16 cellular contexts compared by ENCODE assay signal in genomic region chr4:173696551-173696950, GRCh38.
DNase-seq lines count a peak whose midpoint lies in the region; ATAC-seq, FAIRE-seq and TF ChIP-seq lines count a peak whose summit lies in the region.
"Had no signal": no experiment of that assay in that cellular context is flagged by ENCODE, and none has a peak within 500 bp of the region (broad histone marks: within the 10 kb centered on the region; RNA-seq: fewer than 3 reads in every experiment).

No MANE protein-coding gene starts in this region.

- no peaks in the 10 kb centered on the region for H3K27me3 ChIP-seq in liver (ENCODE audit: control insufficient read depth in 4 of 4, insufficient read depth in 4 of 4, low read length in 3 of 4)
- no peaks in the 10 kb centered on the region for H3K27me3 ChIP-seq in HepG2 (ENCODE audit: control insufficient read depth in 1 of 2, insufficient read depth in 2 of 2, low read length in 2 of 2)
- H3K27me3 ChIP-seq in pancreas, result no peaks in the 10 kb centered on the region
- H3K27me3 ChIP-seq: BLaER1 treated with 17β-estradiol and CSF1 and Interleukin-3, amounts not matched to agents 10 nM and 100 nM had no signal

- H3K27ac ChIP-seq in liver (ENCODE audit: low read depth in 1 of 2, low read length in 2 of 2) (no peak overlapping the region), HepG2 (ENCODE audit: extremely low read length, insufficient read depth, low read length) (no peak overlapping the region), pancreas (peak overlapping the region; percentile 36 to 70 (median 59))
- H3K27ac ChIP-seq: BLaER1 treated with 17β-estradiol and CSF1 and Interleukin-3, amounts not matched to agents 10 nM and 100 nM; GM23248 had no signal

- TF ChIP-seq CTCF in liver (IDR thresholded peaks at IDR 0.05; ENCODE audit: low read depth, low read length, missing input control) (no peak), HepG2 (CRISPR knock-in tag; IDR thresholded peaks at IDR 0.05) (no peak), pancreas (IDR thresholded peaks at IDR 0.05) (no peak)

- WGBS in liver, result 58% methylated on average over 1 of the region's 1 CpG
- WGBS in HepG2 (ENCODE audit: low lambda C conversion rate), result 87% methylated on average over 1 of the region's 1 CpG
- 9 to 14% methylated on average over 1 of the region's 1 CpG for WGBS in pancreas, 2 donors

- H4K20me1 ChIP-seq in HepG2 (ENCODE audit: insufficient read depth, low read length), result no peaks in the 10 kb centered on the region
- H4K20me1 ChIP-seq: BLaER1 treated with 17β-estradiol and CSF1 and Interleukin-3, amounts not matched to agents 10 nM and 100 nM had no signal

- no peaks in the 10 kb centered on the region for H3K9me3 ChIP-seq in liver (ENCODE audit: control insufficient read depth in 4 of 4, low read length in 3 of 4)
- H3K9me3 ChIP-seq in HepG2 (ENCODE audit: low read length), result no peaks in the 10 kb centered on the region
- no peaks in the 10 kb centered on the region for H3K9me3 ChIP-seq in pancreas
- H3K9me3 ChIP-seq: BLaER1 treated with 17β-estradiol and CSF1 and Interleukin-3, amounts not matched to agents 10 nM and 100 nM had no signal

- H3K9ac ChIP-seq in liver (ENCODE audit: low read depth in 1 of 2, low read length in 2 of 2) (no peak overlapping the region), HepG2 (ENCODE audit: insufficient read depth, low read depth, low read length) (no peak overlapping the region)
- H3K9ac ChIP-seq: BLaER1 treated with 17β-estradiol and CSF1 and Interleukin-3, amounts not matched to agents 10 nM and 100 nM; GM23248 had no signal

- H3K4me3 ChIP-seq in liver (ENCODE audit: low read depth in 1 of 3, low read length in 3 of 3) (no peak overlapping the region), HepG2 (replicated peaks in 1 of 3; ENCODE audit: insufficient read depth in 1 of 3, low read depth in 2 of 3, low read length in 3 of 3) (no peak overlapping the region), pancreas (no peak overlapping the region)
- H3K4me3 ChIP-seq: BLaER1 treated with 17β-estradiol and CSF1 and Interleukin-3, amounts not matched to agents 10 nM and 100 nM; GM12878; GM23248 had no signal

- H3K4me1 ChIP-seq in liver (ENCODE audit: control insufficient read depth in 4 of 4, insufficient read depth in 4 of 4, low read length in 3 of 4), result peaks cover 0 to 13% (median 0%) of the 10 kb centered on the region in 4 donors
- no peaks in the 10 kb centered on the region for H3K4me1 ChIP-seq in HepG2 (ENCODE audit: insufficient read depth, low read length)
- peaks cover 13 to 17% (median 16%) of the 10 kb centered on the region in 3 donors for H3K4me1 ChIP-seq in pancreas
- H3K4me1 ChIP-seq: BLaER1 treated with 17β-estradiol and CSF1 and Interleukin-3, amounts not matched to agents 10 nM and 100 nM had no signal

- CTCF ChIA-PET in HepG2 (lab: Yijun Ruan, JAX; ENCODE audit: low intra/inter-chr PET ratio, low total read pairs), result no interaction called here

- TF ChIP-seq RAD21 in liver (IDR thresholded peaks at IDR 0.05) (no peak), HepG2 (CRISPR knock-in tag; IDR thresholded peaks at IDR 0.05) (no peak)

- H2AFZ ChIP-seq in HepG2 (ENCODE audit: low read length), result no peak overlapping the region
- H2AFZ ChIP-seq: GM23248 had no signal

- no peak for ATAC-seq in HepG2
- ATAC-seq in left colon, result peak; percentile 92
- peak; percentile 47 to 77 (median 66) for ATAC-seq in pancreas
- ATAC-seq in GM18909 (IDR thresholded peaks at IDR 0.05; ENCODE audit: poor library complexity, unreplicated experiment), result no peak
- ATAC-seq: CD8-positive, alpha-beta T cell; GM12878 had no signal

- no peak for DNase-seq in HepG2 (ENCODE audit: low spot score)
- DNase-seq in left colon, result no peak
- no peak for DNase-seq in pancreas
- no peak for DNase-seq in DMS79 treated with DMSO at 0.1 percent for 48 hours (lab: John Stamatoyannopoulos, UW)
- DNase-seq: Calu3; CD8-positive, alpha-beta T cell; DND-41; EL; GM23248; HCEC 1CT; IMR-90 had no signal

- in situ Hi-C loops in HepG2 (cut with HindIII; ENCODE audit: extremely low pct_ligation_motif_present, low pct_unique_long_range_greater_than_20kb), result no loop called here

- no peaks in the 10 kb centered on the region for H3K79me2 ChIP-seq in HepG2 (ENCODE audit: insufficient read depth, low read length)

- TF ChIP-seq EP300 in HepG2 (IDR thresholded peaks at IDR 0.05; ENCODE audit: low read depth in 2 of 2, low read length in 2 of 2) (no peak), HepG2 (CRISPR knock-in tag; IDR thresholded peaks at IDR 0.05; ENCODE audit: borderline replicate concordance) (no peak)

- POLR2A ChIA-PET in HepG2 (lab: Yijun Ruan, JAX), result no interaction called here

- H3K36me3 ChIP-seq in liver (ENCODE audit: control insufficient read depth in 4 of 4, insufficient read depth in 3 of 4, low read depth in 1 of 4, low read length in 3 of 4) (no peaks in the 10 kb centered on the region), HepG2 (replicated peaks in 1 of 2; ENCODE audit: control insufficient read depth in 1 of 2, insufficient read depth in 2 of 2, low read length in 2 of 2) (no peaks in the 10 kb centered on the region), pancreas (no peaks in the 10 kb centered on the region)
- H3K36me3 ChIP-seq: BLaER1 treated with 17β-estradiol and CSF1 and Interleukin-3, amounts not matched to agents 10 nM and 100 nM had no signal

- no peak for TF ChIP-seq POLR2A in HepG2 (IDR thresholded peaks at IDR 0.05; ENCODE audit: insufficient read depth in 1 of 2, low read depth in 2 of 2, low read length in 2 of 2)

- no peak overlapping the region for H3K4me2 ChIP-seq in HepG2 (ENCODE audit: low read depth, low read length)
- H3K4me2 ChIP-seq: BLaER1 treated with 17β-estradiol and CSF1 and Interleukin-3, amounts not matched to agents 10 nM and 100 nM had no signal

- no peak for FAIRE-seq in HepG2 (lab: Jason Lieb, UNC)
- FAIRE-seq in pancreas (lab: Jason Lieb, UNC), result peak; percentile 65
- FAIRE-seq: H54 had no signal

- intact Hi-C loops in HepG2 (cut with micrococcal nuclease; ENCODE audit: unreplicated experiment) (no loop called here), left colon (cut with DNase I, micrococcal nuclease) (no loop called here), pancreas (cut with DNase I) (no loop called here)

- BruUV-seq in HepG2 (replicated peaks; lab: Mats Ljungman, UMichigan), result no TSS peak

TF ChIP-seq in liver, 16 proteins besides CTCF, POLR2A, EP300 and RAD21 (continues in another document):
- peak; percentile 12 to 42 for TF ChIP-seq HNF4A (conservative IDR thresholded peaks at IDR 0.05)
- TF ChIP-seq YY1 (IDR thresholded peaks at IDR 0.05), result no peak
- TF ChIP-seq REST (IDR thresholded peaks at IDR 0.05), result no peak

TF ChIP-seq in HepG2, 621 proteins besides CTCF, POLR2A, EP300 and RAD21 (continues in another document):
- no peak for TF ChIP-seq ZNF230 (CRISPR knock-in tag; IDR thresholded peaks at IDR 0.05)
- no peak for TF ChIP-seq SSRP1 (CRISPR knock-in tag; IDR thresholded peaks at IDR 0.05)
- no peak for TF ChIP-seq IKZF5 (CRISPR knock-in tag; IDR thresholded peaks at IDR 0.05)
- no peak for TF ChIP-seq ZNF446 (CRISPR knock-in tag; IDR thresholded peaks at IDR 0.05)

Comparison
In these comparisons a context has a peak if more than half of its experiments do, and no peak if none do; other contexts are left out.
1. H3K27ac ChIP-seq: peak in pancreas (4 of 4); none in liver (0 of 2) and HepG2 (single experiment).
2. ATAC-seq: peak in left colon (single experiment) and pancreas (4 of 4); none in HepG2 (single experiment) and GM18909 (single experiment).